Comparison of ENCODE assay signal across 23 cellular contexts in genomic region chr3:172378439-172378838, GRCh38.
A peak's percentile ranks its signal among the peaks of the same experiment; 100 is the strongest.
DNase-seq lines count a peak whose midpoint lies in the region; ATAC-seq, FAIRE-seq and TF ChIP-seq lines count a peak whose summit lies in the region.
"Had no signal": no experiment of that assay in that cellular context is flagged by ENCODE, and none has a peak within 500 bp of the region (broad histone marks: within the 10 kb centered on the region; RNA-seq: fewer than 3 reads in every experiment).

No MANE protein-coding gene starts in this region.

- no peak overlapping the region for H3K23ac ChIP-seq in neuronal stem cell (ENCODE audit: low read depth, low read length, poor library complexity)

- H2AFZ ChIP-seq in HepG2 (ENCODE audit: low read length) (no peak overlapping the region), astrocyte (ENCODE audit: low read depth, low read length) (no peak overlapping the region), hepatocyte (no peak overlapping the region), neuronal stem cell (ENCODE audit: low read length) (no peak overlapping the region)

- H4K91ac ChIP-seq in neuronal stem cell (ENCODE audit: low read depth, low read length, poor library complexity) = no peak overlapping the region

- H3K27ac ChIP-seq in HepG2 (ENCODE audit: extremely low read length, insufficient read depth, low read length) = no peak overlapping the region
- H3K27ac ChIP-seq in right lobe of liver = no peak overlapping the region
- H3K27ac ChIP-seq in astrocyte (ENCODE audit: low read depth, low read length) = no peak overlapping the region
- H3K27ac ChIP-seq in hepatocyte = no peak overlapping the region
- H3K27ac ChIP-seq in neuronal stem cell (replicated peaks; ENCODE audit: low read length) = no peak overlapping the region
- H3K27ac ChIP-seq: 22Rv1; A549; BLaER1 treated with 17β-estradiol and CSF1 and Interleukin-3, amounts not matched to agents 10 nM and 100 nM; C4-2B had no signal

- H3K27me3 ChIP-seq in HepG2 (ENCODE audit: control insufficient read depth in 1 of 2, insufficient read depth in 2 of 2, low read length in 2 of 2) (no peaks in the 10 kb centered on the region), right lobe of liver (no peaks in the 10 kb centered on the region), astrocyte (ENCODE audit: insufficient read depth, low read length) (no peaks in the 10 kb centered on the region), hepatocyte (no peaks in the 10 kb centered on the region), neuronal stem cell (ENCODE audit: control insufficient read depth in 3 of 3, insufficient read depth in 3 of 3, low read depth in 1 of 3, low read length in 3 of 3) (no peaks in the 10 kb centered on the region)
- H3K27me3 ChIP-seq: BLaER1 treated with 17β-estradiol and CSF1 and Interleukin-3, amounts not matched to agents 10 nM and 100 nM had no signal

- TF ChIP-seq RAD21 in HepG2 (CRISPR knock-in tag; IDR thresholded peaks at IDR 0.05) = no peak

- H3K4me2 ChIP-seq in HepG2 (ENCODE audit: low read depth, low read length) (no peak overlapping the region), astrocyte (ENCODE audit: low read length) (no peak overlapping the region), hepatocyte (no peak overlapping the region), neuronal stem cell (ENCODE audit: insufficient read depth, low read length, poor library complexity, severe bottlenecking) (no peak overlapping the region)
- H3K4me2 ChIP-seq: A549; BLaER1 treated with 17β-estradiol and CSF1 and Interleukin-3, amounts not matched to agents 10 nM and 100 nM had no signal

- H4K8ac ChIP-seq in neuronal stem cell (ENCODE audit: low read depth, low read length) = no peak overlapping the region

- peaks cover 41% of the 10 kb centered on the region for H3K36me3 Mint-ChIP-seq in astrocyte (ENCODE audit: low read depth, unreplicated experiment)

- WGBS in HepG2 (ENCODE audit: low lambda C conversion rate) = 98% methylated on average over 2 of the region's 2 CpGs
- 90% methylated on average over 2 of the region's 2 CpGs for WGBS in right lobe of liver (ENCODE audit: insufficient coverage, low coverage, low lambda C conversion rate, missing lambda C conversion rate)
- 96% methylated on average over 2 of the region's 2 CpGs for WGBS in hepatocyte (ENCODE audit: low lambda C conversion rate, missing lambda C conversion rate)
- no CpG with 5 or more reads among the region's 2 CpGs for WGBS in neuronal stem cell (ENCODE audit: extremely low coverage in 2 of 2, insufficient read length in 2 of 2, insufficient replicate concordance in 1 of 2), 2 donors

- H3K4me1 Mint-ChIP-seq in astrocyte (ENCODE audit: low read depth, unreplicated experiment) = peaks cover 36% of the 10 kb centered on the region
- H3K4me1 Mint-ChIP-seq: B cell had no signal

- H2BK15ac ChIP-seq in neuronal stem cell (ENCODE audit: low read length) = no peak overlapping the region

- FAIRE-seq in HepG2 (lab: Jason Lieb, UNC) = no peak
- FAIRE-seq in astrocyte (lab: Jason Lieb, UNC) = no peak
- FAIRE-seq: A549, D721Med, G401.6, GM12891, GM19239 had no signal

- no TSS peak for BruUV-seq in HepG2 (replicated peaks; lab: Mats Ljungman, UMichigan)

- no peak for TF ChIP-seq EP300 in HepG2 (IDR thresholded peaks at IDR 0.05; ENCODE audit: low read depth in 2 of 2, low read length in 2 of 2)
- TF ChIP-seq EP300 in HepG2 (CRISPR knock-in tag; IDR thresholded peaks at IDR 0.05; ENCODE audit: borderline replicate concordance) = no peak

- DNase-seq in HepG2 (ENCODE audit: low spot score) (no peak), right lobe of liver (no peak), astrocyte (ENCODE audit: low read depth) (no peak), iris pigment epithelial cell (ENCODE audit: low read depth) (peak; percentile 83), NCI-H1105 treated with DMSO at 0.1 percent for 48 hours (lab: John Stamatoyannopoulos, UW) (no peak), hepatocyte (ENCODE audit: low spot score) (no peak), neuronal stem cell (ENCODE audit: low spot score) (no peak)
- DNase-seq: AML-193; Caco-2; Calu3; CD4-positive, alpha-beta T cell; CD8-positive, alpha-beta T cell; DMS79 treated with DMSO at 0.1 percent for 48 hours; GF-D8 had no signal

- H3K79me1 ChIP-seq in neuronal stem cell (ENCODE audit: low read depth, low read length) = no peaks in the 10 kb centered on the region

- H3K4me1 ChIP-seq in HepG2 (ENCODE audit: insufficient read depth, low read length) (no peaks in the 10 kb centered on the region), right lobe of liver (no peaks in the 10 kb centered on the region), astrocyte (ENCODE audit: insufficient read depth, low read length) (no peaks in the 10 kb centered on the region), hepatocyte (ENCODE audit: insufficient read depth) (no peaks in the 10 kb centered on the region), neuronal stem cell (ENCODE audit: control insufficient read depth in 2 of 2, insufficient read depth in 1 of 2, low read depth in 1 of 2, low read length in 2 of 2) (no peaks in the 10 kb centered on the region)
- H3K4me1 ChIP-seq: A549; BLaER1 treated with 17β-estradiol and CSF1 and Interleukin-3, amounts not matched to agents 10 nM and 100 nM; Caco-2 had no signal

- H2BK5ac ChIP-seq in neuronal stem cell (ENCODE audit: low read length) = no peak overlapping the region

- peaks cover 34 to 75% of the 10 kb centered on the region in 2 experiments for H3K36me3 ChIP-seq in HepG2 (replicated peaks in 1 of 2; ENCODE audit: control insufficient read depth in 1 of 2, insufficient read depth in 2 of 2, low read length in 2 of 2)
- peaks cover 0 to 37% (median 24%) of the 10 kb centered on the region in 4 donors for H3K36me3 ChIP-seq in right lobe of liver
- H3K36me3 ChIP-seq in astrocyte (ENCODE audit: insufficient read depth, low read length) = peaks cover 53% of the 10 kb centered on the region
- no peaks in the 10 kb centered on the region for H3K36me3 ChIP-seq in hepatocyte (replicated peaks; ENCODE audit: insufficient read depth, low read depth)
- H3K36me3 ChIP-seq in neuronal stem cell (replicated peaks in 1 of 2; ENCODE audit: control insufficient read depth in 2 of 2, insufficient read depth in 2 of 2, low read length in 2 of 2) = peaks cover 26 to 77% of the 10 kb centered on the region in 2 donors

- no peak overlapping the region for H3K14ac ChIP-seq in neuronal stem cell (ENCODE audit: low read length)

- no peaks in the 10 kb centered on the region for H3K9me2 ChIP-seq in hepatocyte (replicated peaks; ENCODE audit: insufficient read depth)

- no peaks in the 10 kb centered on the region for H3K9me3 Mint-ChIP-seq in astrocyte (ENCODE audit: unreplicated experiment)

- H2BK120ac ChIP-seq in neuronal stem cell (ENCODE audit: low read depth, low read length) = no peak overlapping the region

- TF ChIP-seq POLR2A in HepG2 (IDR thresholded peaks at IDR 0.05; ENCODE audit: insufficient read depth in 1 of 2, low read depth in 2 of 2, low read length in 2 of 2) (no peak), right lobe of liver (IDR thresholded peaks at IDR 0.05) (no peak)

- peak overlapping the region; percentile 11 for H3K27ac Mint-ChIP-seq in astrocyte (ENCODE audit: unreplicated experiment)
- H3K27ac Mint-ChIP-seq: B cell; CD4-positive, alpha-beta T cell; CD8-positive, alpha-beta T cell had no signal

- H3K4me3 ChIP-seq in HepG2 (replicated peaks in 1 of 3; ENCODE audit: insufficient read depth in 1 of 3, low read depth in 2 of 3, low read length in 3 of 3) (no peak overlapping the region), right lobe of liver (no peak overlapping the region), astrocyte (ENCODE audit: insufficient read depth, low read depth, low read length) (no peak overlapping the region), hepatocyte (no peak overlapping the region), neuronal stem cell (ENCODE audit: low read length in 2 of 2) (no peak overlapping the region)
- H3K4me3 ChIP-seq: A549 had no signal

- TF ChIP-seq CTCF in HepG2 (CRISPR knock-in tag; IDR thresholded peaks at IDR 0.05) = no peak
- TF ChIP-seq CTCF in right lobe of liver (IDR thresholded peaks at IDR 0.05) = no peak
- no peak for TF ChIP-seq CTCF in astrocyte (IDR thresholded peaks at IDR 0.05; ENCODE audit: insufficient read depth, low read depth, low read length)
- TF ChIP-seq CTCF in hepatocyte (IDR thresholded peaks at IDR 0.05; ENCODE audit: poor library complexity) = no peak

- in situ Hi-C loops in HepG2 (cut with HindIII; ENCODE audit: extremely low pct_ligation_motif_present, low pct_unique_long_range_greater_than_20kb) = no loop called here

- H3K4ac ChIP-seq in neuronal stem cell (ENCODE audit: low read length) = no peak overlapping the region

- peaks cover 18% of the 10 kb centered on the region for H4K20me1 ChIP-seq in HepG2 (ENCODE audit: insufficient read depth, low read length)
- peaks cover 38% of the 10 kb centered on the region for H4K20me1 ChIP-seq in astrocyte (ENCODE audit: insufficient read depth, low read length)
- no peaks in the 10 kb centered on the region for H4K20me1 ChIP-seq in hepatocyte (ENCODE audit: insufficient read depth, poor library complexity, severe bottlenecking)

- H3K9me3 ChIP-seq in HepG2 (ENCODE audit: low read length) (no peaks in the 10 kb centered on the region), right lobe of liver (no peaks in the 10 kb centered on the region), astrocyte (ENCODE audit: insufficient read depth, low read depth, low read length) (no peaks in the 10 kb centered on the region), hepatocyte (ENCODE audit: low read depth) (no peaks in the 10 kb centered on the region), neuronal stem cell (replicated peaks in 1 of 2; ENCODE audit: control insufficient read depth in 2 of 2, insufficient read depth in 1 of 2, low read depth in 1 of 2, low read length in 2 of 2) (peaks cover 21 to 37% of the 10 kb centered on the region in 2 donors)
- H3K9me3 ChIP-seq: A549, Caco-2 had no signal

- ATAC-seq in HepG2 (peak; percentile 6; the same call in 2 of the 3 replicates), right lobe of liver (no peak)
- ATAC-seq: CD8-positive, alpha-beta T cell had no signal

- H3K18ac ChIP-seq in neuronal stem cell (ENCODE audit: low read length) = no peak overlapping the region

- no peak overlapping the region for H2AK5ac ChIP-seq in neuronal stem cell (ENCODE audit: low read depth, low read length)

- H3K79me2 ChIP-seq in HepG2 (ENCODE audit: insufficient read depth, low read length) = peaks cover 10% of the 10 kb centered on the region
- H3K79me2 ChIP-seq in astrocyte (ENCODE audit: insufficient read depth, low read length) = peaks cover 8% of the 10 kb centered on the region
- H3K79me2 ChIP-seq in hepatocyte = peaks cover 3% of the 10 kb centered on the region

- H2BK12ac ChIP-seq in neuronal stem cell (ENCODE audit: low read length) = no peak overlapping the region

- POLR2A ChIA-PET in HepG2 (lab: Yijun Ruan, JAX) = no interaction called here

- H3K9ac ChIP-seq in HepG2 (ENCODE audit: insufficient read depth, low read depth, low read length) = no peak overlapping the region
- no peak overlapping the region for H3K9ac ChIP-seq in astrocyte (ENCODE audit: low read length)
- no peak overlapping the region for H3K9ac ChIP-seq in neuronal stem cell (ENCODE audit: low read depth, low read length, poor library complexity)
- H3K9ac ChIP-seq: BLaER1 treated with 17β-estradiol and CSF1 and Interleukin-3, amounts not matched to agents 10 nM and 100 nM had no signal

- no peak overlapping the region for H3K4me3 Mint-ChIP-seq in astrocyte (ENCODE audit: unreplicated experiment)
- H3K4me3 Mint-ChIP-seq: B cell; CD4-positive, alpha-beta T cell; CD8-positive, alpha-beta T cell had no signal

- intact Hi-C loops in HepG2 (cut with micrococcal nuclease; ENCODE audit: unreplicated experiment) = no loop called here
- intact Hi-C loops in right lobe of liver (cut with DNase I) = no loop called here

- H3K27me3 Mint-ChIP-seq in astrocyte (ENCODE audit: low read depth, unreplicated experiment) = no peaks in the 10 kb centered on the region
- H3K27me3 Mint-ChIP-seq: B cell; CD4-positive, alpha-beta T cell had no signal

- CTCF ChIA-PET in HepG2 (lab: Yijun Ruan, JAX; ENCODE audit: low intra/inter-chr PET ratio, low total read pairs) = no interaction called here
